ENCODE assay signal across 8 cellular contexts in genomic region chr20:36461600-36462439, GRCh38.
DNase-seq lines count a peak whose midpoint lies in the region; ATAC-seq and TF ChIP-seq lines count a peak whose summit lies in the region.

No MANE protein-coding gene starts in this region.

- no peaks in the 10 kb centered on the region for H3K9me3 Mint-ChIP-seq in stimulated activated naive B cell treated with anti-CD40 and anti-IgM and Interleukin-4, amounts not matched to agents 10 μg/mL and 1 μg/mL and 100 μg/mL, for 72 hours

- no peak for DNase-seq in AG09309 (ENCODE audit: low read depth)
- DNase-seq in coronary artery (ENCODE audit: low spot score): peak; percentile 85
- peak; percentile 88 for DNase-seq in left kidney (ENCODE audit: low read depth, low spot score)
- DNase-seq in stimulated activated naive B cell treated with anti-CD40 and anti-IgM and Interleukin-4, amounts not matched to agents 10 μg/mL and 1 μg/mL and 100 μg/mL, for 72 hours: no peak
- no peak for DNase-seq in pons (ENCODE audit: low spot score)

- WGBS in HUES64: under 1% methylated on average over 39 of the region's 58 CpGs

- peaks cover 39 to 60% of the 10 kb centered on the region in 2 donors for H3K4me1 Mint-ChIP-seq in stimulated activated naive B cell treated with anti-CD40 and anti-IgM and Interleukin-4, amounts not matched to agents 10 μg/mL and 1 μg/mL and 100 μg/mL, for 72 hours

- H3K4me3 Mint-ChIP-seq in stimulated activated naive B cell treated with anti-CD40 and anti-IgM and Interleukin-4, amounts not matched to agents 10 μg/mL and 1 μg/mL and 100 μg/mL, for 72 hours: peak overlapping the region; percentile 98

- H3K27ac Mint-ChIP-seq in stimulated activated naive B cell treated with anti-CD40 and anti-IgM and Interleukin-4, amounts not matched to agents 10 μg/mL and 1 μg/mL and 100 μg/mL, for 72 hours: peak overlapping the region; percentile 98

- ATAC-seq in GM18867 (IDR thresholded peaks at IDR 0.05; ENCODE audit: unreplicated experiment): peak; percentile 7
- ATAC-seq in stimulated activated naive B cell treated with anti-CD40 and anti-IgM and Interleukin-4, amounts not matched to agents 10 μg/mL and 1 μg/mL and 100 μg/mL, for 72 hours (replicated peaks): peak; percentile 22 to 24

- H3K27me3 ChIP-seq in HUES64 (ENCODE audit: insufficient read depth, low read length): no peaks in the 10 kb centered on the region

- peak overlapping the region; percentile 37; the same call in 1 of the 2 replicates for H3K27ac ChIP-seq in HUES64 (ENCODE audit: low read depth, low read length)
- peak overlapping the region; percentile 91 to 100 for H3K27ac ChIP-seq in coronary artery

- TF ChIP-seq CTCF in AG09309 (IDR thresholded peaks at IDR 0.05; ENCODE audit: control insufficient read depth, insufficient read depth, low read depth, low read length, missing control alignments) (no peak), WI38 (IDR thresholded peaks at IDR 0.05; ENCODE audit: low read depth, low read length) (no peak), coronary artery (IDR thresholded peaks at IDR 0.05) (no peak)

- peaks cover 8 to 14% of the 10 kb centered on the region in 2 donors for H3K36me3 Mint-ChIP-seq in stimulated activated naive B cell treated with anti-CD40 and anti-IgM and Interleukin-4, amounts not matched to agents 10 μg/mL and 1 μg/mL and 100 μg/mL, for 72 hours

- H3K9ac ChIP-seq in HUES64 (ENCODE audit: low read depth, low read length): peak overlapping the region; percentile 83

- H3K4me3 ChIP-seq in AG09309 (ENCODE audit: control insufficient read depth, low read depth, low read length): peak overlapping the region; percentile 93
- H3K4me3 ChIP-seq in HUES64 (ENCODE audit: low read length): peak overlapping the region; percentile 84
- H3K4me3 ChIP-seq in WI38 (ENCODE audit: low read depth, low read length): peak overlapping the region; percentile 80
- H3K4me3 ChIP-seq in coronary artery: peak overlapping the region; percentile 71

- peaks cover 28% of the 10 kb centered on the region for H3K4me1 ChIP-seq in HUES64 (ENCODE audit: insufficient read depth, low read length)

- no peaks in the 10 kb centered on the region for H3K36me3 ChIP-seq in HUES64 (ENCODE audit: insufficient read depth, low read length)

- no peaks in the 10 kb centered on the region for H3K27me3 Mint-ChIP-seq in stimulated activated naive B cell treated with anti-CD40 and anti-IgM and Interleukin-4, amounts not matched to agents 10 μg/mL and 1 μg/mL and 100 μg/mL, for 72 hours

- no peaks in the 10 kb centered on the region for H3K9me3 ChIP-seq in HUES64 (ENCODE audit: insufficient read depth, low read depth, low read length)

Comparison
In these comparisons a context has a peak if more than half of its experiments do, and no peak if none do; other contexts are left out.
1. DNase-seq: peak in coronary artery (single experiment) and left kidney (single experiment); none in AG09309 (single experiment), stimulated activated naive B cell treated with anti-CD40 and anti-IgM and Interleukin-4, amounts not matched to agents 10 μg/mL and 1 μg/mL and 100 μg/mL, for 72 hours (single experiment) and pons (single experiment).
2. Peak in every context shown above with its lines, with median percentiles within 50 percentile points of each other: H3K4me3 ChIP-seq.